Comparison of ENCODE assay signal across 8 cellular contexts in the genomic region with DNA sequence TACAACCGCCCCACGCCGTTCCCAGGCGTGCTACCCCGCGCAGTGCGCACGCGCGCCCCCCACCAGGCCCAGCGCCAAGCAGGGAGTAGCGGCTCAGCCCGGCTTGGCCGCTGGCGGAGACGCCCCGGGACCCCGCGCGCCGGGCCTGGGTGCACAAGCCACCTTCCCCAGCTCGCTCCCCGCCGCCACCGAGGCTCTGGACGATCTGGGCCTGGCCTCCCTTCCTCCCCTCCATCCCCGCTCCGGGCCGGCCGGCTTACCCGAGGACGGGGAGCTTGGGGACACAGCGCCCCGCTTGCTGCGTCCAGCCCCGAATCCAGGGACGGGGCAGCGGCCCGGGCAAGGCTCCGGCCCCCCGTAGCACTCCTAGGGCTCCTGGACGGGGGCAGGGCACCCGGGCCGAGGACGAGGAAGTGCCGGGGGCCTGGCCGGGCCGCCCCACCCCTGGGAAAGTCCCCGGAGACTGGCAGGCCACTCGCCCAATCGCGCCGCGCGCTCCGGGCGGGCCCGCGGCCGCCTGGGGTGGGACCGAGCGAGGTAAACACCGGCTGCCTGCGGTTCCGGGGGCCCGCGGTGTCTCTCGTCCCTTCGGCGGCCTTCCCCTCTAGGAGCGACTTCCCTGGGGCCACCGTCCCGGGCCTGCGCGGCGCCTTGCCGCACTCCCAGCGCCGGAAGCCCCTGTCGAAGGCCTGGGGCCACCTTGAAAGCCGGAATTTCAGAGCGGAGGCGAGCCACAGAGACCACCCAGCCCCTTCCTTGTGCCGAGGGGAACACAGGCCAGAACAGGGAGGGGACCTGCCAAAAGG. TPM values are rescaled to one million over a fixed set of nuclear protein-coding genes. Genes with fewer than 3 reads are reported as not detected.
DNase-seq lines count a peak whose midpoint lies in the region; ATAC-seq and TF ChIP-seq lines count a peak whose summit lies in the region.

TSS of gene TNIP1 (minus strand) at position 415 of the 806 bp plus-strand sequence. CDS start 15,939 bp downstream, outside the sequence.

- H3K4me3 ChIP-seq in AG10803 (ENCODE audit: low read length): peak within 1 kb of the TSS; percentile 84
- peak within 1 kb of the TSS; percentile 89 for H3K4me3 ChIP-seq in kidney epithelial cell (ENCODE audit: low read depth, low read length)

- DNase-seq in AG10803 (ENCODE audit: low read depth) (peak; percentile 93), NCI-H446 (lab: John Stamatoyannopoulos, UW) (peak; percentile 39 to 81), cerebellum (ENCODE audit: low spot score) (peak; percentile 89), kidney epithelial cell (ENCODE audit: low read depth) (no peak)
- DNase-seq in activated CD4-positive, alpha-beta T cell treated with anti-CD3 and anti-CD28 coated beads for 1 hour: peak; percentile 88
- peak; percentile 80 to 90 for DNase-seq in stimulated activated CD4-positive, alpha-beta T cell treated with anti-CD3 and anti-CD28 coated beads, Interleukin-15, amount 100 ng/mL, for 48 hours (ENCODE audit: low read depth in 2 of 2)

- ATAC-seq in GM18909 (IDR thresholded peaks at IDR 0.05; ENCODE audit: poor library complexity, unreplicated experiment) (peak; percentile 84), HG03139 (IDR thresholded peaks at IDR 0.05; ENCODE audit: unreplicated experiment) (peak; percentile 71)

- no peaks in the 10 kb centered on the region for H3K36me3 ChIP-seq in kidney epithelial cell (ENCODE audit: control insufficient read depth, insufficient read depth, low read length)

- H3K27me3 ChIP-seq in kidney epithelial cell (ENCODE audit: control insufficient read depth, insufficient read depth, low read length): no peaks in the 10 kb centered on the region

- no peak for TF ChIP-seq CTCF in AG10803 (conservative IDR thresholded peaks at IDR 0.05; ENCODE audit: low read length)
- no peak for TF ChIP-seq CTCF in kidney epithelial cell (IDR thresholded peaks at IDR 0.05; ENCODE audit: insufficient read depth, low read length, poor library complexity, severe bottlenecking)

RNA-seq across cellular contexts. Expression of gene TNIP1, which starts in this region (rescaled TPM):
- total RNA-seq in cerebellum (18.3 TPM), kidney epithelial cell (454 and 530 TPM in 2 replicates)

Comparison
In these comparisons a context has a peak if more than half of its experiments do, and no peak if none do; other contexts are left out.
1. RNA of gene TNIP1 (total RNA-seq): 454 to 530 TPM in kidney epithelial cell; 18.3 TPM in cerebellum (single experiment); every median in the first group is over 10 times any median in the second.